ENCODE assay signal across 18 cellular contexts in the genomic region with DNA sequence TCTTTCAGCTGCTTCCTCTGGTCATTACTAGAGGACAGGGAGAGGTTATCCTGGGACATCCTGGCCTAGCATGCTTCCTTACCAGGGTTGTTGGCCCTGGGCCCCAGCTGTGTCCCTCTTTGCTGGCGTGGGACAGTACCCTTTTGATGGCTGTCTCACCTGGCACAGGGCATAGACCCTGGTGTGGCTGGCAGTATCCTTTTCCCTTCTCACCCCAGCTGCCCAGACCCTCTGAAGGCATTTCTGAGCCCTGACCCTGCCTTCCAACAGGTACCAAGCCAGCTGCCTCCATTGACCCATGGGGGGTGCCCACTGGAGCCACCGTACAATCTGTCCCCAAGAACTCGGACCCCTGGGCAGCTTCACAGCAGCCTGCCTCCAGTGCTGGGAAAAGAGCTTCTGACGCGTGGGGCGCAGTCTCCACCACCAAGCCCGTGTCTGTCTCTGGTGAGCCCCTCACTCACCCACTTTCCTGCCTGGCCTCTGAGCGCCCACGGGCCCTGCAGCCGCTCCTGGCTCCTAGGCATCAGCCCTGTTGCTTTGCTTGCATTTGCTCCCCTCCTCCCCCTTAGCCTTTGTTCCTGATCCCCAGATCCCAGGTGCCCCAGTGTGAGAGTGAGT. TPM values are rescaled to one million over a fixed set of nuclear protein-coding genes. Genes with fewer than 3 reads are reported as not detected.
DNase-seq lines count a peak whose midpoint lies in the region; ATAC-seq, FAIRE-seq and TF ChIP-seq lines count a peak whose summit lies in the region.
"Had no signal": no experiment of that assay in that cellular context is flagged by ENCODE, and none has a peak within 500 bp of the region (broad histone marks: within the 10 kb centered on the region; RNA-seq: fewer than 3 reads in every experiment).

No MANE protein-coding gene starts in this region.

- H4K5ac ChIP-seq in IMR-90 (ENCODE audit: low read depth, low read length), result no peak overlapping the region

- H2AK9ac ChIP-seq in IMR-90 (replicated peaks; ENCODE audit: low read depth, low read length, poor library complexity), result peak overlapping the region; percentile 17

- peak overlapping the region; percentile 63; the same call in 1 of the 2 replicates for H2BK20ac ChIP-seq in IMR-90 (ENCODE audit: low read depth, low read length)

- DNase-seq in activated CD4-positive, alpha-beta memory T cell treated with anti-CD3 and anti-CD28 coated beads for 36 hours, result peak; percentile 4
- DNase-seq in activated CD4-positive, alpha-beta memory T cell treated with anti-CD3 and anti-CD28 coated beads, Interleukin-2, amount 10 ng/mL, durations not matched to agents 7 days and 5 days, result no peak
- DNase-seq in IMR-90 (no peak), right cardiac atrium (no peak), posterior vena cava (ENCODE audit: low spot score) (peak; percentile 52), HepG2 (ENCODE audit: low spot score) (no peak), Kasumi-1 (lab: John Stamatoyannopoulos, UW) (no peak)
- no peak for DNase-seq in activated CD4-positive, alpha-beta T cell treated with anti-CD3 and anti-CD28 coated beads, Interleukin-2, amount 50 U/mL, for 1 hour
- DNase-seq: 8988T, BE2C, H7, NCI-H1436, NCI-H2081, NCI-H510A, NCI-H774, RPMI8226 had no signal

- no peak for TF ChIP-seq EP300 in HepG2 (IDR thresholded peaks at IDR 0.05; ENCODE audit: low read depth in 2 of 2, low read length in 2 of 2)
- no peak for TF ChIP-seq EP300 in HepG2 (CRISPR knock-in tag; IDR thresholded peaks at IDR 0.05; ENCODE audit: borderline replicate concordance)

- dilution Hi-C loops in IMR-90 (cut with HindIII; ENCODE audit: low sequenced_read_pairs, unreplicated experiment), result no loop called here

- peaks cover 4% of the 10 kb centered on the region for H3K4me1 Mint-ChIP-seq in activated CD4-positive, alpha-beta memory T cell treated with anti-CD3 and anti-CD28 coated beads for 36 hours (ENCODE audit: low read depth)
- peaks cover 3% of the 10 kb centered on the region for H3K4me1 Mint-ChIP-seq in activated CD4-positive, alpha-beta memory T cell treated with anti-CD3 and anti-CD28 coated beads, Interleukin-2, amount 10 ng/mL, durations not matched to agents 7 days and 5 days

- H3K79me2 ChIP-seq in HepG2 (ENCODE audit: insufficient read depth, low read length), result no peaks in the 10 kb centered on the region

- H2BK5ac ChIP-seq in IMR-90 (ENCODE audit: low read depth, low read length, poor library complexity, severe bottlenecking), result peak overlapping the region; percentile 51

- ATAC-seq in IMR-90 (ENCODE audit: low read depth), result no peak
- peak; percentile 6 to 9 for ATAC-seq in right cardiac atrium
- no peak for ATAC-seq in HepG2

- TF ChIP-seq CTCF in IMR-90 (conservative IDR thresholded peaks at IDR 0.05; ENCODE audit: low read depth, low read length) (no peak), HepG2 (CRISPR knock-in tag; IDR thresholded peaks at IDR 0.05) (no peak)

- H3K27ac ChIP-seq in IMR-90 (ENCODE audit: insufficient read depth, low read length) (no peak overlapping the region), right cardiac atrium (ENCODE audit: low read length) (no peak overlapping the region), HepG2 (ENCODE audit: extremely low read length, insufficient read depth, low read length) (no peak overlapping the region)

- 100% methylated on average over 3 of the region's 10 CpGs; no CpG with 5 or more reads in 1 of the 2 experiments for WGBS in IMR-90 (ENCODE audit: extremely low coverage in 2 of 2, insufficient read length in 1 of 2), 2 experiments
- WGBS in right cardiac atrium, result 94% methylated on average over 10 of the region's 10 CpGs
- WGBS in HepG2 (ENCODE audit: low lambda C conversion rate), result 92% methylated on average over 4 of the region's 10 CpGs

- H3K79me1 ChIP-seq in IMR-90 (ENCODE audit: low read depth in 1 of 2, low read length in 2 of 2), result peaks cover 0 to 31% of the 10 kb centered on the region in 2 experiments; a peak in 2 of 4 replicates

- POLR2A ChIA-PET in activated CD4-positive, alpha-beta memory T cell treated with anti-CD3 and anti-CD28 coated beads for 36 hours (lab: Charles Lee), result no interaction called here
- POLR2A ChIA-PET in activated CD4-positive, alpha-beta memory T cell treated with anti-CD3 and anti-CD28 coated beads, Interleukin-2, amount 10 ng/mL, durations not matched to agents 7 days and 5 days (lab: Charles Lee), result no interaction called here
- POLR2A ChIA-PET in IMR-90 (lab: Charles Lee; ENCODE audit: unreplicated experiment) (no interaction called here), HepG2 (lab: Yijun Ruan, JAX) (no interaction called here)

- no peak overlapping the region for H3K14ac ChIP-seq in IMR-90 (replicated peaks; ENCODE audit: low read depth, low read length)

- H3K27me3 ChIP-seq in IMR-90 (ENCODE audit: control insufficient read depth, insufficient read depth, low read length) (no peaks in the 10 kb centered on the region), right cardiac atrium (ENCODE audit: control insufficient read depth, insufficient read depth) (no peaks in the 10 kb centered on the region), HepG2 (ENCODE audit: control insufficient read depth in 1 of 2, insufficient read depth in 2 of 2, low read length in 2 of 2) (no peaks in the 10 kb centered on the region)
- H3K27me3 ChIP-seq: BE2C had no signal

- H3K4me3 ChIP-seq in IMR-90 (ENCODE audit: insufficient read depth, low read depth, low read length) (no peak overlapping the region), right cardiac atrium (ENCODE audit: low read length) (no peak overlapping the region), HepG2 (replicated peaks in 1 of 3; ENCODE audit: insufficient read depth in 1 of 3, low read depth in 2 of 3, low read length in 3 of 3) (no peak overlapping the region)

- 0 out of 2 replicates have a peak overlapping the region, but pooled peaks have one; percentile 8 for H3K23ac ChIP-seq in IMR-90 (ENCODE audit: low read depth, low read length)

- H3K4me2 ChIP-seq in IMR-90 (ENCODE audit: low read depth, low read length), result no peak overlapping the region
- H3K4me2 ChIP-seq in HepG2 (ENCODE audit: low read depth, low read length), result no peak overlapping the region

- TF ChIP-seq RAD21 in IMR-90 (IDR thresholded peaks at IDR 0.05; ENCODE audit: low read length) (no peak), HepG2 (CRISPR knock-in tag; IDR thresholded peaks at IDR 0.05) (no peak)

- H4K20me1 ChIP-seq in IMR-90 (ENCODE audit: insufficient read depth, low read length) (peaks cover 4% of the 10 kb centered on the region; the same call in 1 of the 2 replicates), HepG2 (ENCODE audit: insufficient read depth, low read length) (no peaks in the 10 kb centered on the region)

- H2AK5ac ChIP-seq in IMR-90 (ENCODE audit: low read depth, low read length), result peak overlapping the region; percentile 71

- intact Hi-C loops in activated CD4-positive, alpha-beta memory T cell treated with anti-CD3 and anti-CD28 coated beads for 36 hours (cut with micrococcal nuclease), result no loop called here
- intact Hi-C loops in IMR-90 (cut with micrococcal nuclease) (no loop called here), right cardiac atrium (cut with DNase I) (loop anchor here in 1 of 4 donors (10.0 kb wide), 1 partner anchor 56 kb away; the partner anchor contains the start of gene MFAP4), posterior vena cava (cut with DNase I) (no loop called here), HepG2 (cut with micrococcal nuclease; ENCODE audit: unreplicated experiment) (no loop called here)

- peaks cover 2% of the 10 kb centered on the region for H3K36me3 Mint-ChIP-seq in activated CD4-positive, alpha-beta memory T cell treated with anti-CD3 and anti-CD28 coated beads for 36 hours
- H3K36me3 Mint-ChIP-seq in activated CD4-positive, alpha-beta memory T cell treated with anti-CD3 and anti-CD28 coated beads, Interleukin-2, amount 10 ng/mL, durations not matched to agents 7 days and 5 days (ENCODE audit: low read depth), result peaks cover 3% of the 10 kb centered on the region

- H4K8ac ChIP-seq in IMR-90 (ENCODE audit: low read depth in 2 of 2, low read length in 2 of 2), result no peak overlapping the region

- H3K4me1 ChIP-seq in IMR-90 (ENCODE audit: control insufficient read depth, insufficient read depth, low read length) (peaks cover 35% of the 10 kb centered on the region), right cardiac atrium (ENCODE audit: control insufficient read depth, insufficient read depth, low read length) (no peaks in the 10 kb centered on the region), HepG2 (ENCODE audit: insufficient read depth, low read length) (peaks cover 13% of the 10 kb centered on the region; the same call in 1 of the 2 replicates)
- H3K4me1 ChIP-seq: BE2C had no signal

- H2BK120ac ChIP-seq in IMR-90 (ENCODE audit: low read depth, low read length), result peak overlapping the region; percentile 13

- peaks cover 7% of the 10 kb centered on the region; the same call in 1 of the 2 replicates for H3K36me3 ChIP-seq in IMR-90 (ENCODE audit: control insufficient read depth, insufficient read depth, low read length)
- H3K36me3 ChIP-seq in HepG2 (replicated peaks in 1 of 2; ENCODE audit: control insufficient read depth in 1 of 2, insufficient read depth in 2 of 2, low read length in 2 of 2), result no peaks in the 10 kb centered on the region; a peak in 2 of 5 replicates
- H3K36me3 ChIP-seq: BE2C had no signal

- BruUV-seq in IMR-90 (replicated peaks; lab: Mats Ljungman, UMichigan), result no TSS peak
- no TSS peak for BruUV-seq in HepG2 (replicated peaks; lab: Mats Ljungman, UMichigan)

- H3K18ac ChIP-seq in IMR-90 (ENCODE audit: low read depth, low read length), result no peak overlapping the region

- no peak for TF ChIP-seq POLR2A in IMR-90 (IDR thresholded peaks at IDR 0.05; ENCODE audit: low read depth, low read length)
- TF ChIP-seq POLR2A in HepG2 (IDR thresholded peaks at IDR 0.05; ENCODE audit: insufficient read depth in 1 of 2, low read depth in 2 of 2, low read length in 2 of 2), result no peak

- H3K9ac ChIP-seq in IMR-90 (ENCODE audit: low read depth, low read length) (no peak overlapping the region), HepG2 (ENCODE audit: insufficient read depth, low read depth, low read length) (no peak overlapping the region)

- no peak overlapping the region for H3K4me3 Mint-ChIP-seq in activated CD4-positive, alpha-beta memory T cell treated with anti-CD3 and anti-CD28 coated beads for 36 hours
- H3K4me3 Mint-ChIP-seq in activated CD4-positive, alpha-beta memory T cell treated with anti-CD3 and anti-CD28 coated beads, Interleukin-2, amount 10 ng/mL, durations not matched to agents 7 days and 5 days, result no peak overlapping the region
- H3K4me3 Mint-ChIP-seq: CD4-positive, alpha-beta T cell had no signal

- peak overlapping the region; percentile 52 for H3K4ac ChIP-seq in IMR-90 (ENCODE audit: low read depth, low read length)

- H3K27ac Mint-ChIP-seq in activated CD4-positive, alpha-beta memory T cell treated with anti-CD3 and anti-CD28 coated beads for 36 hours, result no peak overlapping the region
- H3K27ac Mint-ChIP-seq in activated CD4-positive, alpha-beta memory T cell treated with anti-CD3 and anti-CD28 coated beads, Interleukin-2, amount 10 ng/mL, durations not matched to agents 7 days and 5 days, result no peak overlapping the region
- H3K27ac Mint-ChIP-seq: CD4-positive, alpha-beta T cell had no signal

- in situ Hi-C loops in IMR-90 (cut with MboI; ENCODE audit: low sequenced_read_pairs), result no loop called here
- in situ Hi-C loops in HepG2 (cut with HindIII; ENCODE audit: extremely low pct_ligation_motif_present, low pct_unique_long_range_greater_than_20kb), result no loop called here

- H3K9me3 Mint-ChIP-seq in activated CD4-positive, alpha-beta memory T cell treated with anti-CD3 and anti-CD28 coated beads for 36 hours, result peaks cover 15% of the 10 kb centered on the region
- H3K9me3 Mint-ChIP-seq in activated CD4-positive, alpha-beta memory T cell treated with anti-CD3 and anti-CD28 coated beads, Interleukin-2, amount 10 ng/mL, durations not matched to agents 7 days and 5 days, result peaks cover 6% of the 10 kb centered on the region
- H3K9me3 Mint-ChIP-seq: CD4-positive, alpha-beta T cell had no signal

- H3K9me3 ChIP-seq in IMR-90 (ENCODE audit: control insufficient read depth, insufficient read depth, low read length) (no peaks in the 10 kb centered on the region), right cardiac atrium (ENCODE audit: control insufficient read depth, low read length) (no peaks in the 10 kb centered on the region), HepG2 (ENCODE audit: low read length) (peaks cover 11% of the 10 kb centered on the region; the same call in 1 of the 2 replicates)
- H3K9me3 ChIP-seq: BE2C had no signal

- H3K56ac ChIP-seq in IMR-90 (ENCODE audit: extremely low read depth, insufficient read depth, low read length), result no peak overlapping the region

- H4K91ac ChIP-seq in IMR-90 (ENCODE audit: insufficient read depth, low read depth, low read length), result 0 out of 2 replicates have a peak overlapping the region, but pooled peaks have one; percentile 34

- H3K27me3 Mint-ChIP-seq in activated CD4-positive, alpha-beta memory T cell treated with anti-CD3 and anti-CD28 coated beads for 36 hours, result peaks cover 1% of the 10 kb centered on the region
- peaks cover 8% of the 10 kb centered on the region for H3K27me3 Mint-ChIP-seq in activated CD4-positive, alpha-beta memory T cell treated with anti-CD3 and anti-CD28 coated beads, Interleukin-2, amount 10 ng/mL, durations not matched to agents 7 days and 5 days

- CTCF ChIA-PET in activated CD4-positive, alpha-beta memory T cell treated with anti-CD3 and anti-CD28 coated beads for 36 hours (lab: Charles Lee), result no interaction called here
- CTCF ChIA-PET in activated CD4-positive, alpha-beta memory T cell treated with anti-CD3 and anti-CD28 coated beads, Interleukin-2, amount 10 ng/mL, durations not matched to agents 7 days and 5 days (lab: Charles Lee), result no interaction called here
- CTCF ChIA-PET in IMR-90 (lab: Yijun Ruan, JAX), result no interaction called here
- CTCF ChIA-PET in HepG2 (lab: Yijun Ruan, JAX; ENCODE audit: low intra/inter-chr PET ratio, low total read pairs), result no interaction called here

- no peak overlapping the region for H2AFZ ChIP-seq in IMR-90 (replicated peaks; ENCODE audit: low read length, poor library complexity)
- no peak overlapping the region for H2AFZ ChIP-seq in HepG2 (ENCODE audit: low read length)

- peaks cover 36% of the 10 kb centered on the region for H3K9me1 ChIP-seq in IMR-90 (ENCODE audit: insufficient read depth, low read length)

- H2BK15ac ChIP-seq in IMR-90 (ENCODE audit: low read depth, low read length), result peak overlapping the region; percentile 17; the same call in 1 of the 3 replicates

- FAIRE-seq in HepG2 (lab: Jason Lieb, UNC), result no peak

RNA-seq across cellular contexts. Expression of gene B9D1, which starts 34.0 kb away (rescaled TPM):
- total RNA-seq in activated CD4-positive, alpha-beta memory T cell treated with anti-CD3 and anti-CD28 coated beads for 36 hours, result 1 to 10 TPM; 7.2 to 7.6 TPM
- total RNA-seq in activated CD4-positive, alpha-beta memory T cell treated with anti-CD3 and anti-CD28 coated beads, Interleukin-2, amount 10 ng/mL, durations not matched to agents 7 days and 5 days, result 1 to 10 TPM; 2.7 to 3.1 TPM
- total RNA-seq in IMR-90 (2012; rRNA removed) (23.3 and 42.5 TPM in 2 replicates), right cardiac atrium (10 to 100 TPM in 3 of 4 donors, 1 to 10 TPM in 1; 9.8 to 14.6 (median 12.1) TPM), posterior vena cava (1 to 10 TPM; 7.7 to 9.8 TPM), HepG2 (2016; rRNA removed; fragmentation: Illumina TruSeq; extraction: Trizol) (26.2 and 27.7 TPM in 2 replicates)
- polyA plus RNA-seq in IMR-90 (2012; rRNA removed) (43.8 and 54.9 TPM in 2 replicates), right cardiac atrium (20.9 TPM), HepG2 (2011; rRNA removed) (28.7 and 31.1 TPM in 2 replicates)
- 53.7 and 71.4 TPM in 2 replicates for polyA plus RNA-seq in IMR-90 (2012; cell fraction: cytosol; rRNA removed)
- polyA plus RNA-seq in IMR-90 (2012; cell fraction: nucleus; rRNA removed; ENCODE audit: low replicate concordance), result 30.7 and 46.9 TPM in 2 replicates
- total RNA-seq in HepG2 (2016; cell fraction: cytosol; rRNA removed; fragmentation: Illumina TruSeq; extraction: Trizol; ENCODE audit: low read depth), result 7.2 and 9.1 TPM in 2 replicates
- 28.5 TPM in 2 replicates for total RNA-seq in HepG2 (2016; cell fraction: insoluble cytoplasmic fraction; rRNA removed; fragmentation: Illumina TruSeq; extraction: Trizol)
- 9.6 and 12.5 TPM in 2 replicates for total RNA-seq in HepG2 (2016; cell fraction: membrane; rRNA removed; fragmentation: Illumina TruSeq; extraction: Trizol)
- 16.8 and 19.2 TPM in 2 replicates for total RNA-seq in HepG2 (2016; cell fraction: nucleus; rRNA removed; fragmentation: Illumina TruSeq; extraction: Trizol)
- polyA plus RNA-seq in HepG2 (2011; cell fraction: cytosol; rRNA removed), result 19.7 and 34.3 TPM in 2 replicates
- 46.3 and 48.7 TPM in 2 replicates for polyA plus RNA-seq in HepG2 (2011; cell fraction: nucleus; rRNA removed)
- polyA plus RNA-seq in HepG2 (2012), result 11.8 and 12.8 TPM in 2 replicates
- 6.7 and 10.3 TPM in 2 replicates for polyA plus RNA-seq in HepG2 (2016; cell fraction: cytosol; fragmentation: Illumina TruSeq; extraction: Trizol; ENCODE audit: low read depth)
- 27.9 and 32.0 TPM in 2 replicates for polyA plus RNA-seq in HepG2 (2016; cell fraction: insoluble cytoplasmic fraction; fragmentation: Illumina TruSeq; extraction: Trizol; ENCODE audit: low read depth)
- polyA plus RNA-seq in HepG2 (2016; cell fraction: membrane; fragmentation: Illumina TruSeq; extraction: Trizol; ENCODE audit: low read depth), result 6.2 and 7.2 TPM in 2 replicates
- 31.9 and 36.2 TPM in 2 replicates for polyA plus RNA-seq in HepG2 (2016; cell fraction: nucleus; fragmentation: Illumina TruSeq; extraction: Trizol; ENCODE audit: insufficient read depth, low read depth)
- 24.4 and 68.8 TPM in 2 replicates for polyA minus RNA-seq in HepG2 (2011; rRNA and poly(A)+ RNA removed; ENCODE audit: low replicate concordance)
- polyA minus RNA-seq in HepG2 (2011; cell fraction: cytosol; rRNA and poly(A)+ RNA removed), result 7.4 and 11.4 TPM in 2 replicates
- polyA minus RNA-seq in HepG2 (2011; cell fraction: nucleus; rRNA and poly(A)+ RNA removed), result 19.1 and 22.0 TPM in 2 replicates

RNA-seq across cellular contexts. Expression of gene MAPK7, which starts 49.7 kb away (rescaled TPM):
- 10 to 100 TPM; 15.4 to 17.2 TPM for total RNA-seq in activated CD4-positive, alpha-beta memory T cell treated with anti-CD3 and anti-CD28 coated beads for 36 hours
- 10 to 100 TPM; 40.6 to 41.4 TPM for total RNA-seq in activated CD4-positive, alpha-beta memory T cell treated with anti-CD3 and anti-CD28 coated beads, Interleukin-2, amount 10 ng/mL, durations not matched to agents 7 days and 5 days
- 6.4 and 9.7 TPM in 2 replicates for total RNA-seq in IMR-90 (2012; rRNA removed)
- 20.7 and 25.4 TPM in 2 replicates for polyA plus RNA-seq in IMR-90 (2012; rRNA removed)
- polyA plus RNA-seq in IMR-90 (2012; cell fraction: cytosol; rRNA removed), result 31.6 and 31.9 TPM in 2 replicates
- polyA plus RNA-seq in IMR-90 (2012; cell fraction: nucleus; rRNA removed; ENCODE audit: low replicate concordance), result 48.2 and 94.1 TPM in 2 replicates
- total RNA-seq in right cardiac atrium, result 10 to 100 TPM; 13.3 to 16.7 (median 16.3) TPM
- 9.0 TPM for polyA plus RNA-seq in right cardiac atrium
- total RNA-seq in posterior vena cava, result 10 to 100 TPM; 28.8 to 29.2 TPM
- 2.9 and 3.7 TPM in 2 replicates for total RNA-seq in HepG2 (2016; rRNA removed; fragmentation: Illumina TruSeq; extraction: Trizol)
- 2.7 and 3.5 TPM in 2 replicates for total RNA-seq in HepG2 (2016; cell fraction: cytosol; rRNA removed; fragmentation: Illumina TruSeq; extraction: Trizol; ENCODE audit: low read depth)
- 3.5 and 4.6 TPM in 2 replicates for total RNA-seq in HepG2 (2016; cell fraction: insoluble cytoplasmic fraction; rRNA removed; fragmentation: Illumina TruSeq; extraction: Trizol)
- 4.4 and 4.5 TPM in 2 replicates for total RNA-seq in HepG2 (2016; cell fraction: membrane; rRNA removed; fragmentation: Illumina TruSeq; extraction: Trizol)
- total RNA-seq in HepG2 (2016; cell fraction: nucleus; rRNA removed; fragmentation: Illumina TruSeq; extraction: Trizol), result 5.1 and 5.6 TPM in 2 replicates
- polyA plus RNA-seq in HepG2 (2011; rRNA removed), result 5.9 and 6.4 TPM in 2 replicates
- 2.6 TPM in 2 replicates for polyA plus RNA-seq in HepG2 (2011; cell fraction: cytosol; rRNA removed)
- 15.5 and 19.3 TPM in 2 replicates for polyA plus RNA-seq in HepG2 (2011; cell fraction: nucleus; rRNA removed)
- polyA plus RNA-seq in HepG2 (2012), result 4.7 and 7.2 TPM in 2 replicates
- 2.3 and 3.1 TPM in 2 replicates for polyA plus RNA-seq in HepG2 (2016; cell fraction: cytosol; fragmentation: Illumina TruSeq; extraction: Trizol; ENCODE audit: low read depth)
- 5.8 and 8.5 TPM in 2 replicates for polyA plus RNA-seq in HepG2 (2016; cell fraction: insoluble cytoplasmic fraction; fragmentation: Illumina TruSeq; extraction: Trizol; ENCODE audit: low read depth)
- polyA plus RNA-seq in HepG2 (2016; cell fraction: membrane; fragmentation: Illumina TruSeq; extraction: Trizol; ENCODE audit: low read depth), result 4.2 TPM in 2 replicates
- 12.9 and 19.5 TPM in 2 replicates for polyA plus RNA-seq in HepG2 (2016; cell fraction: nucleus; fragmentation: Illumina TruSeq; extraction: Trizol; ENCODE audit: insufficient read depth, low read depth)
- 23.8 and 23.9 TPM in 2 replicates for polyA minus RNA-seq in HepG2 (2011; rRNA and poly(A)+ RNA removed; ENCODE audit: low replicate concordance)
- polyA minus RNA-seq in HepG2 (2011; cell fraction: cytosol; rRNA and poly(A)+ RNA removed), result 4.7 and 7.5 TPM in 2 replicates
- 20.3 and 20.4 TPM in 2 replicates for polyA minus RNA-seq in HepG2 (2011; cell fraction: nucleus; rRNA and poly(A)+ RNA removed)

RNA-seq across cellular contexts. Expression of gene MFAP4, which starts 58.4 kb away (rescaled TPM):
- total RNA-seq in activated CD4-positive, alpha-beta memory T cell treated with anti-CD3 and anti-CD28 coated beads for 36 hours, result not detected
- total RNA-seq in activated CD4-positive, alpha-beta memory T cell treated with anti-CD3 and anti-CD28 coated beads, Interleukin-2, amount 10 ng/mL, durations not matched to agents 7 days and 5 days, result not detected
- 5.0 and 7.0 TPM in 2 replicates for total RNA-seq in IMR-90 (2012; rRNA removed)
- polyA plus RNA-seq in IMR-90 (2012; rRNA removed), result 69.5 and 71.6 TPM in 2 replicates
- polyA plus RNA-seq in IMR-90 (2012; cell fraction: cytosol; rRNA removed), result 64.0 and 103 TPM in 2 replicates
- 30.2 and 36.0 TPM in 2 replicates for polyA plus RNA-seq in IMR-90 (2012; cell fraction: nucleus; rRNA removed; ENCODE audit: low replicate concordance)
- 100 to 1,000 TPM in 3 of 4 donors, 10 to 100 TPM in 1; 92.8 to 160 (median 131) TPM for total RNA-seq in right cardiac atrium
- 95.2 TPM for polyA plus RNA-seq in right cardiac atrium
- 100 to 1,000 TPM; 231 to 371 TPM for total RNA-seq in posterior vena cava
- not detected in 2 replicates for total RNA-seq in HepG2 (2016; rRNA removed; fragmentation: Illumina TruSeq; extraction: Trizol)
- total RNA-seq in HepG2 (2016; cell fraction: cytosol; rRNA removed; fragmentation: Illumina TruSeq; extraction: Trizol; ENCODE audit: low read depth), result not detected in 2 replicates
- 0.13 TPM in 1 of 2 replicates, not detected in the other for total RNA-seq in HepG2 (2016; cell fraction: insoluble cytoplasmic fraction; rRNA removed; fragmentation: Illumina TruSeq; extraction: Trizol)
- not detected in 2 replicates for total RNA-seq in HepG2 (2016; cell fraction: membrane; rRNA removed; fragmentation: Illumina TruSeq; extraction: Trizol)
- not detected in 2 replicates for total RNA-seq in HepG2 (2016; cell fraction: nucleus; rRNA removed; fragmentation: Illumina TruSeq; extraction: Trizol)
- 0.08 and 0.59 TPM in 2 replicates for polyA plus RNA-seq in HepG2 (2011; rRNA removed)
- polyA plus RNA-seq in HepG2 (2011; cell fraction: cytosol; rRNA removed), result 0.16 and 0.23 TPM in 2 replicates
- 0.23 and 0.88 TPM in 2 replicates for polyA plus RNA-seq in HepG2 (2011; cell fraction: nucleus; rRNA removed)
- 0.27 and 0.75 TPM in 2 replicates for polyA plus RNA-seq in HepG2 (2012)
- not detected in 2 replicates for polyA plus RNA-seq in HepG2 (2016; cell fraction: cytosol; fragmentation: Illumina TruSeq; extraction: Trizol; ENCODE audit: low read depth)
- polyA plus RNA-seq in HepG2 (2016; cell fraction: insoluble cytoplasmic fraction; fragmentation: Illumina TruSeq; extraction: Trizol; ENCODE audit: low read depth), result not detected in 2 replicates
- polyA plus RNA-seq in HepG2 (2016; cell fraction: membrane; fragmentation: Illumina TruSeq; extraction: Trizol; ENCODE audit: low read depth), result not detected in 2 replicates
- polyA plus RNA-seq in HepG2 (2016; cell fraction: nucleus; fragmentation: Illumina TruSeq; extraction: Trizol; ENCODE audit: insufficient read depth, low read depth), result not detected in 2 replicates
- polyA minus RNA-seq in HepG2 (2011; rRNA and poly(A)+ RNA removed; ENCODE audit: low replicate concordance), result 0.12 TPM in 1 of 2 replicates, not detected in the other
- polyA minus RNA-seq in HepG2 (2011; cell fraction: cytosol; rRNA and poly(A)+ RNA removed), result 0.69 TPM in 1 of 2 replicates, not detected in the other
- not detected in 2 replicates for polyA minus RNA-seq in HepG2 (2011; cell fraction: nucleus; rRNA and poly(A)+ RNA removed)
- total RNA-seq: CD4-positive, alpha-beta T cell; HT-29 had no signal

Comparison
In these comparisons a context has a peak if more than half of its experiments do, and no peak if none do; other contexts are left out.
1. DNase-seq: peak in activated CD4-positive, alpha-beta memory T cell treated with anti-CD3 and anti-CD28 coated beads for 36 hours (single experiment) and posterior vena cava (single experiment); none in activated CD4-positive, alpha-beta memory T cell treated with anti-CD3 and anti-CD28 coated beads, Interleukin-2, amount 10 ng/mL, durations not matched to agents 7 days and 5 days (single experiment), IMR-90 (single experiment), right cardiac atrium (0 of 3), HepG2 (single experiment), Kasumi-1 (0 of 2) and activated CD4-positive, alpha-beta T cell treated with anti-CD3 and anti-CD28 coated beads, Interleukin-2, amount 50 U/mL, for 1 hour (single experiment).
2. ATAC-seq: peak in right cardiac atrium (2 of 2); none in IMR-90 (single experiment) and HepG2 (single experiment).
3. RNA of gene MFAP4, which starts 58.4 kb away (total RNA-seq): 231 to 371 TPM in posterior vena cava and 92.8 to 160 TPM in right cardiac atrium; 5.0 to 7.0 TPM in IMR-90, not detected in activated CD4-positive, alpha-beta memory T cell treated with anti-CD3 and anti-CD28 coated beads, Interleukin-2, amount 10 ng/mL, durations not matched to agents 7 days and 5 days, 0.13 TPM in HepG2 and not detected in activated CD4-positive, alpha-beta memory T cell treated with anti-CD3 and anti-CD28 coated beads for 36 hours; every median in the first group is over 10 times any median in the second.